In genomic region chr11:125569913-125570621, GRCh38 we compare ENCODE assay signal across 8 cellular contexts. TPM values are rescaled to one million over a fixed set of nuclear protein-coding genes. Genes with fewer than 3 reads are reported as not detected.
A peak's percentile ranks its signal among the peaks of the same experiment; 100 is the strongest.
DNase-seq lines count a peak whose midpoint lies in the region; ATAC-seq, FAIRE-seq and TF ChIP-seq lines count a peak whose summit lies in the region.

No MANE protein-coding gene starts in this region.

- intact Hi-C loops in activated CD4-positive, alpha-beta memory T cell treated with anti-CD3 and anti-CD28 coated beads for 36 hours (cut with micrococcal nuclease) = loop anchor here (1.0 to 5.0 kb wide), 6 partner anchors 16 to 317 kb away; partner anchors contain the start of genes CHEK1, HYLS1 and STT3A
- intact Hi-C loops in left colon (cut with DNase I, micrococcal nuclease) = no loop called here

- no peak for TF ChIP-seq CTCF in hepatocyte (IDR thresholded peaks at IDR 0.05; ENCODE audit: poor library complexity)

- peaks cover 21% of the 10 kb centered on the region for H3K4me1 Mint-ChIP-seq in activated CD4-positive, alpha-beta memory T cell treated with anti-CD3 and anti-CD28 coated beads for 36 hours (ENCODE audit: low read depth)

- CTCF ChIA-PET in activated CD4-positive, alpha-beta memory T cell treated with anti-CD3 and anti-CD28 coated beads for 36 hours (lab: Charles Lee) = interaction anchor here (0.8 to 1.6 kb wide), 10 partner anchors 14 to 807 kb away, joined by 3 to 18 read pairs (median 4); partner anchors contain the start of genes CHEK1 and STT3A

- peak overlapping the region; percentile 73 for H3K4me3 ChIP-seq in hepatocyte
- H3K4me3 ChIP-seq in skin epidermis = peak overlapping the region; percentile 78 to 96 (median 91)

- H3K36me3 ChIP-seq in hepatocyte (replicated peaks; ENCODE audit: insufficient read depth, low read depth) = no peaks in the 10 kb centered on the region

- peak overlapping the region; percentile 78 for H2AFZ ChIP-seq in hepatocyte

- H3K4me3 Mint-ChIP-seq in activated CD4-positive, alpha-beta memory T cell treated with anti-CD3 and anti-CD28 coated beads for 36 hours = peak overlapping the region; percentile 92

- 6% methylated on average over 9 of the region's 9 CpGs for WGBS in hepatocyte (ENCODE audit: low lambda C conversion rate, missing lambda C conversion rate)

- H3K79me2 ChIP-seq in hepatocyte = peaks cover 31% of the 10 kb centered on the region

- POLR2A ChIA-PET in activated CD4-positive, alpha-beta memory T cell treated with anti-CD3 and anti-CD28 coated beads for 36 hours (lab: Charles Lee) = interaction anchor here (1.1 to 3.8 kb wide), 7 partner anchors 11 to 947 kb away, joined by 3 to 72 read pairs (median 8); partner anchors contain the start of genes CHEK1, HYLS1, STT3A and TBRG1

- H3K27ac ChIP-seq in hepatocyte (peak overlapping the region; percentile 78), skin epidermis (peak overlapping the region; percentile 82 to 98 (median 94))

- H3K9me3 Mint-ChIP-seq in activated CD4-positive, alpha-beta memory T cell treated with anti-CD3 and anti-CD28 coated beads for 36 hours = no peaks in the 10 kb centered on the region

- peak overlapping the region; percentile 87 for H3K4me2 ChIP-seq in hepatocyte

- peaks cover 4% of the 10 kb centered on the region for H4K20me1 ChIP-seq in hepatocyte (ENCODE audit: insufficient read depth, poor library complexity, severe bottlenecking)

- no peaks in the 10 kb centered on the region for H3K9me3 ChIP-seq in hepatocyte (ENCODE audit: low read depth)

- ATAC-seq in HG02943 (IDR thresholded peaks at IDR 0.05; ENCODE audit: low read depth, unreplicated experiment) = peak; percentile 24
- no peak for ATAC-seq in left colon

- peaks cover 22% of the 10 kb centered on the region for H3K36me3 Mint-ChIP-seq in activated CD4-positive, alpha-beta memory T cell treated with anti-CD3 and anti-CD28 coated beads for 36 hours

- peak; percentile 37 for DNase-seq in NCI-H1105 treated with DMSO at 0.1 percent for 48 hours (lab: John Stamatoyannopoulos, UW)
- no peak for DNase-seq in NCI-H1105 (lab: John Stamatoyannopoulos, UW)
- peak; percentile 43 for DNase-seq in activated CD4-positive, alpha-beta memory T cell treated with anti-CD3 and anti-CD28 coated beads for 36 hours
- no peak for DNase-seq in hepatocyte (ENCODE audit: low spot score)
- no peak for DNase-seq in left colon
- DNase-seq in urothelium cell line (ENCODE audit: low spot score) = no peak

- peaks cover 9% of the 10 kb centered on the region for H3K4me1 ChIP-seq in hepatocyte (ENCODE audit: insufficient read depth)

- no peaks in the 10 kb centered on the region for H3K27me3 Mint-ChIP-seq in activated CD4-positive, alpha-beta memory T cell treated with anti-CD3 and anti-CD28 coated beads for 36 hours

- H3K27me3 ChIP-seq in hepatocyte = no peaks in the 10 kb centered on the region

- no peaks in the 10 kb centered on the region for H3K9me2 ChIP-seq in hepatocyte (replicated peaks; ENCODE audit: insufficient read depth)

- peak overlapping the region; percentile 91 for H3K27ac Mint-ChIP-seq in activated CD4-positive, alpha-beta memory T cell treated with anti-CD3 and anti-CD28 coated beads for 36 hours

- FAIRE-seq in urothelium cell line (lab: Jason Lieb, UNC) = no peak

RNA-seq across cellular contexts. Expression of gene EI24, which starts 0.8 kb away (rescaled TPM):
- 10 to 100 TPM; 28.7 to 29.1 TPM for total RNA-seq in activated CD4-positive, alpha-beta memory T cell treated with anti-CD3 and anti-CD28 coated beads for 36 hours
- total RNA-seq in hepatocyte (76.2 and 95.0 TPM in 2 replicates), left colon (10 to 100 TPM; 71.9 to 85.1 TPM)
- polyA plus RNA-seq in hepatocyte = 103 and 130 TPM in 2 replicates

RNA-seq across cellular contexts. Expression of gene STT3A, which starts 22.6 kb away (rescaled TPM):
- total RNA-seq in activated CD4-positive, alpha-beta memory T cell treated with anti-CD3 and anti-CD28 coated beads for 36 hours = 100 to 1,000 TPM; 121 to 132 TPM
- total RNA-seq in hepatocyte (198 and 229 TPM in 2 replicates), left colon (100 to 1,000 TPM in 1 of 2 donors, 10 to 100 TPM in 1; 97.1 to 118 TPM)
- polyA plus RNA-seq in hepatocyte = 191 and 192 TPM in 2 replicates

RNA-seq across cellular contexts. Expression of gene CHEK1, which starts 54.9 kb away (rescaled TPM):
- total RNA-seq in activated CD4-positive, alpha-beta memory T cell treated with anti-CD3 and anti-CD28 coated beads for 36 hours = 100 to 1,000 TPM; 140 to 155 TPM
- 10.0 and 16.3 TPM in 2 replicates for total RNA-seq in hepatocyte
- polyA plus RNA-seq in hepatocyte = 8.6 and 8.8 TPM in 2 replicates
- total RNA-seq in left colon = 10 to 100 TPM in 1 of 2 donors, 1 to 10 TPM in 1; 6.6 to 15.0 TPM

Comparison
In these comparisons a context has a peak if more than half of its experiments do, and no peak if none do; other contexts are left out.
1. DNase-seq: peak in NCI-H1105 treated with DMSO at 0.1 percent for 48 hours (single experiment) and activated CD4-positive, alpha-beta memory T cell treated with anti-CD3 and anti-CD28 coated beads for 36 hours (single experiment); none in NCI-H1105 (single experiment), hepatocyte (single experiment), left colon (0 of 2) and urothelium cell line (single experiment).